Comparison of ENCODE assay signal across 9 cellular contexts in the genomic region with DNA sequence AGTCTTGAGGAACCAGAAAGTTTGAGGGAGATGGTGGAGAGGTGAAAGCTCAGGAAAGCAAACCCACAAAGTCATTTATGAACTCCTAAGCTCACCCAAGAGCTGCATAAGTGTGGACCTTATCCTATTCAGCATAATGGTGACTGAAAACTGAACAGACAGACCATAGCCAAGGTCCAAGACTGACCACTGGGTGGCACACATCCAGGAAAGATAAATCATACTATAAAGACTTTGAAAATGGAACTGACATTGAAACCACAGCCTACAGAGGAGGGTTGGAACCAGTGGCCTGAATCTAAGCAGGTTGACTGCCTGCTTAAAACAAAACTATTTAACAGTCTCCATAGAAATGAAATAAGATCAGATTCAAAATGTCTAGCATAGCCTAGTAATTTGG.
DNase-seq lines count a peak whose midpoint lies in the region; ATAC-seq and TF ChIP-seq lines count a peak whose summit lies in the region.
"Had no signal": no experiment of that assay in that cellular context is flagged by ENCODE, and none has a peak within 500 bp of the region (broad histone marks: within the 10 kb centered on the region; RNA-seq: fewer than 3 reads in every experiment).

No MANE protein-coding gene starts in this region.

- H3K4me1 ChIP-seq in cardiac muscle cell (ENCODE audit: low read depth) (no peaks in the 10 kb centered on the region), heart left ventricle (no peaks in the 10 kb centered on the region), SJCRH30 (no peaks in the 10 kb centered on the region), lower lobe of right lung (no peaks in the 10 kb centered on the region), mucosa of descending colon (ENCODE audit: low read depth) (no peaks in the 10 kb centered on the region)

- TF ChIP-seq CTCF in cardiac muscle cell (IDR thresholded peaks at IDR 0.05; ENCODE audit: low read depth, low read length) (no peak), heart left ventricle (IDR thresholded peaks at IDR 0.05) (no peak), lower lobe of right lung (IDR thresholded peaks at IDR 0.05) (no peak), mucosa of descending colon (IDR thresholded peaks at IDR 0.05) (no peak)

- H3K9me3 ChIP-seq in cardiac muscle cell (ENCODE audit: low read depth) (no peaks in the 10 kb centered on the region), heart left ventricle (peaks cover 0 to 21% (median 0%) of the 10 kb centered on the region in 12 donors), SJCRH30 (replicated peaks) (no peaks in the 10 kb centered on the region), lower lobe of right lung (peaks cover 3% of the 10 kb centered on the region), mucosa of descending colon (peaks cover 4% of the 10 kb centered on the region)

- no peak for ATAC-seq in heart left ventricle
- ATAC-seq in HG03095 (IDR thresholded peaks at IDR 0.05; ENCODE audit: unreplicated experiment): peak; percentile 72
- no peak for ATAC-seq in lower lobe of right lung
- no peak for ATAC-seq in GM21717 (IDR thresholded peaks at IDR 0.05; ENCODE audit: unreplicated experiment)
- ATAC-seq in mucosa of descending colon: no peak

- no peak overlapping the region for H3K27ac ChIP-seq in cardiac muscle cell
- no peak overlapping the region for H3K27ac ChIP-seq in heart left ventricle
- H3K27ac ChIP-seq in SJCRH30: no peak overlapping the region
- H3K27ac ChIP-seq in lower lobe of right lung: no peak overlapping the region
- H3K27ac ChIP-seq: skin epidermis had no signal

- intact Hi-C loops in heart left ventricle (cut with DNase I): no loop called here
- intact Hi-C loops in lower lobe of right lung (cut with DNase I): no loop called here
- intact Hi-C loops in mucosa of descending colon (cut with DNase I, micrococcal nuclease): no loop called here

- H3K36me3 ChIP-seq in cardiac muscle cell (no peaks in the 10 kb centered on the region), heart left ventricle (no peaks in the 10 kb centered on the region), SJCRH30 (no peaks in the 10 kb centered on the region), lower lobe of right lung (no peaks in the 10 kb centered on the region), mucosa of descending colon (ENCODE audit: low read depth) (no peaks in the 10 kb centered on the region)

- peak; percentile 16 to 22 for DNase-seq in cardiac muscle cell (ENCODE audit: low read depth in 1 of 2, low spot score in 1 of 2)
- no peak for DNase-seq in heart left ventricle
- DNase-seq in SJCRH30: peak; percentile 16 to 40
- DNase-seq in myocyte (ENCODE audit: low read depth): peak; percentile 27
- DNase-seq in lower lobe of right lung: no peak
- no peak for DNase-seq in mucosa of descending colon

- H3K27me3 ChIP-seq in cardiac muscle cell: no peaks in the 10 kb centered on the region
- no peaks in the 10 kb centered on the region for H3K27me3 ChIP-seq in heart left ventricle
- no peaks in the 10 kb centered on the region for H3K27me3 ChIP-seq in SJCRH30
- no peaks in the 10 kb centered on the region for H3K27me3 ChIP-seq in lower lobe of right lung (ENCODE audit: low read depth)

- no peak overlapping the region for H3K4me3 ChIP-seq in cardiac muscle cell
- H3K4me3 ChIP-seq in heart left ventricle: no peak overlapping the region
- H3K4me3 ChIP-seq in SJCRH30: no peak overlapping the region
- H3K4me3 ChIP-seq in lower lobe of right lung: no peak overlapping the region
- no peak overlapping the region for H3K4me3 ChIP-seq in mucosa of descending colon
- H3K4me3 ChIP-seq: skin epidermis had no signal

- TF ChIP-seq POLR2A in heart left ventricle (IDR thresholded peaks at IDR 0.05): no peak

Comparison
In these comparisons a context has a peak if more than half of its experiments do, and no peak if none do; other contexts are left out.
1. DNase-seq: peak in cardiac muscle cell (2 of 2), SJCRH30 (2 of 2) and myocyte (single experiment); none in heart left ventricle (0 of 5), lower lobe of right lung (single experiment) and mucosa of descending colon (0 of 3).